In genomic region chr15:44738340-44738984, GRCh38 we compare ENCODE assay signal across 8 cellular contexts. TPM values are rescaled to one million over a fixed set of nuclear protein-coding genes. Genes with fewer than 3 reads are reported as not detected.
DNase-seq lines count a peak whose midpoint lies in the region; ATAC-seq lines count a peak whose summit lies in the region.

No MANE protein-coding gene starts in this region.

- no peaks in the 10 kb centered on the region for H3K27me3 Mint-ChIP-seq in activated CD4-positive, alpha-beta T cell treated with anti-CD3 and anti-CD28 coated beads for 36 hours
- H3K27me3 Mint-ChIP-seq in activated CD4-positive, alpha-beta memory T cell treated with anti-CD3 and anti-CD28 coated beads for 36 hours = no peaks in the 10 kb centered on the region

- DNase-seq in activated CD4-positive, alpha-beta T cell treated with anti-CD3 and anti-CD28 coated beads for 36 hours = no peak
- no peak for DNase-seq in activated CD4-positive, alpha-beta T cell treated with anti-CD3 and anti-CD28 coated beads for 1 hour
- DNase-seq in NCI-H146 treated with DMSO at 0.1 percent for 48 hours (lab: John Stamatoyannopoulos, UW; ENCODE audit: unreplicated experiment) = peak; percentile 8
- no peak for DNase-seq in activated CD4-positive, alpha-beta memory T cell treated with anti-CD3 and anti-CD28 coated beads for 36 hours
- peak; percentile 47 for DNase-seq in germinal center (ENCODE audit: low spot score)
- DNase-seq in retina = peak; percentile 16

- no peak for ATAC-seq in activated CD4-positive, alpha-beta T cell treated with anti-CD3 and anti-CD28 coated beads for 36 hours
- ATAC-seq in HG02885 (IDR thresholded peaks at IDR 0.05; ENCODE audit: poor library complexity, unreplicated experiment) (no peak), GM21390 (IDR thresholded peaks at IDR 0.05; ENCODE audit: unreplicated experiment) (no peak)

- peak overlapping the region; percentile 38 for H3K4me3 Mint-ChIP-seq in activated CD4-positive, alpha-beta T cell treated with anti-CD3 and anti-CD28 coated beads for 36 hours
- H3K4me3 Mint-ChIP-seq in activated CD4-positive, alpha-beta memory T cell treated with anti-CD3 and anti-CD28 coated beads for 36 hours = peak overlapping the region; percentile 64

- H3K27ac Mint-ChIP-seq in activated CD4-positive, alpha-beta T cell treated with anti-CD3 and anti-CD28 coated beads for 36 hours = peak overlapping the region; percentile 47
- H3K27ac Mint-ChIP-seq in activated CD4-positive, alpha-beta memory T cell treated with anti-CD3 and anti-CD28 coated beads for 36 hours = peak overlapping the region; percentile 72

- H3K9me3 Mint-ChIP-seq in activated CD4-positive, alpha-beta T cell treated with anti-CD3 and anti-CD28 coated beads for 36 hours (ENCODE audit: low read depth) = no peaks in the 10 kb centered on the region
- H3K9me3 Mint-ChIP-seq in activated CD4-positive, alpha-beta memory T cell treated with anti-CD3 and anti-CD28 coated beads for 36 hours = peaks cover 10% of the 10 kb centered on the region

- H3K36me3 Mint-ChIP-seq in activated CD4-positive, alpha-beta T cell treated with anti-CD3 and anti-CD28 coated beads for 36 hours (ENCODE audit: low read depth) = peaks cover 8% of the 10 kb centered on the region
- H3K36me3 Mint-ChIP-seq in activated CD4-positive, alpha-beta memory T cell treated with anti-CD3 and anti-CD28 coated beads for 36 hours = peaks cover 19% of the 10 kb centered on the region

- CTCF ChIA-PET in activated CD4-positive, alpha-beta T cell treated with anti-CD3 and anti-CD28 coated beads for 36 hours (lab: Charles Lee) = interaction anchor here (0.6 to 7.7 kb wide), 37 partner anchors 8 to 435 kb away, joined by 3 to 150 read pairs (median 6); partner anchors contain the start of genes B2M, PATL2 and SPG11
- CTCF ChIA-PET in activated CD4-positive, alpha-beta memory T cell treated with anti-CD3 and anti-CD28 coated beads for 36 hours (lab: Charles Lee) = interaction anchor here (0.7 to 7.6 kb wide), 38 partner anchors 8 to 309 kb away, joined by 3 to 209 read pairs (median 5); partner anchors contain the start of genes B2M, PATL2 and SPG11

- intact Hi-C loops in activated CD4-positive, alpha-beta T cell treated with anti-CD3 and anti-CD28 coated beads for 36 hours (cut with DNase I, micrococcal nuclease) = loop anchor here (1.0 to 5.0 kb wide), 6 partner anchors 9 to 160 kb away; partner anchors contain the start of gene SPG11 (in 1 of the 2)
- intact Hi-C loops in activated CD4-positive, alpha-beta memory T cell treated with anti-CD3 and anti-CD28 coated beads for 36 hours (cut with micrococcal nuclease) = loop anchor here (1.0 to 2.0 kb wide), 2 partner anchors 145 to 160 kb away; no protein-coding TSS in a partner anchor

- H3K4me1 Mint-ChIP-seq in activated CD4-positive, alpha-beta T cell treated with anti-CD3 and anti-CD28 coated beads for 36 hours = peaks cover 47% of the 10 kb centered on the region
- peaks cover 46% of the 10 kb centered on the region for H3K4me1 Mint-ChIP-seq in activated CD4-positive, alpha-beta memory T cell treated with anti-CD3 and anti-CD28 coated beads for 36 hours (ENCODE audit: low read depth)

- POLR2A ChIA-PET in activated CD4-positive, alpha-beta T cell treated with anti-CD3 and anti-CD28 coated beads for 36 hours (lab: Charles Lee) = interaction anchor here (0.6 to 15.3 kb wide), 4 partner anchors 10 to 75 kb away, joined by 3 to 474 read pairs (median 26); partner anchors contain the start of genes B2M, PATL2 and SPG11
- POLR2A ChIA-PET in activated CD4-positive, alpha-beta memory T cell treated with anti-CD3 and anti-CD28 coated beads for 36 hours (lab: Charles Lee) = interaction anchor here (1.2 to 21.9 kb wide), 4 partner anchors 11 to 74 kb away, joined by 3 to 1161 read pairs (median 109); partner anchors contain the start of genes B2M, PATL2 and SPG11

RNA-seq across cellular contexts. Expression of gene TRIM69, which starts 2.1 kb away (rescaled TPM):
- total RNA-seq in activated CD4-positive, alpha-beta T cell treated with anti-CD3 and anti-CD28 coated beads for 36 hours = 10 to 100 TPM; 65.8 to 67.9 TPM
- 10 to 100 TPM; 76.0 to 78.0 TPM for total RNA-seq in activated CD4-positive, alpha-beta memory T cell treated with anti-CD3 and anti-CD28 coated beads for 36 hours

RNA-seq across cellular contexts. Expression of gene B2M, which starts 27.1 kb away (rescaled TPM):
- total RNA-seq in activated CD4-positive, alpha-beta T cell treated with anti-CD3 and anti-CD28 coated beads for 36 hours = 1,000 to 10,000 TPM; 5,181 to 7,416 TPM
- 1,000 to 10,000 TPM; 6,098 to 6,314 TPM for total RNA-seq in activated CD4-positive, alpha-beta memory T cell treated with anti-CD3 and anti-CD28 coated beads for 36 hours

RNA-seq across cellular contexts. Expression of gene PATL2, which starts 27.3 kb away (rescaled TPM):
- 10 to 100 TPM; 11.2 to 14.1 TPM for total RNA-seq in activated CD4-positive, alpha-beta T cell treated with anti-CD3 and anti-CD28 coated beads for 36 hours
- 10 to 100 TPM; 16.5 to 17.2 TPM for total RNA-seq in activated CD4-positive, alpha-beta memory T cell treated with anti-CD3 and anti-CD28 coated beads for 36 hours

Comparison
In these comparisons a context has a peak if more than half of its experiments do, and no peak if none do; other contexts are left out.
1. DNase-seq: peak in NCI-H146 treated with DMSO at 0.1 percent for 48 hours (single experiment), germinal center (single experiment) and retina (single experiment); none in activated CD4-positive, alpha-beta T cell treated with anti-CD3 and anti-CD28 coated beads for 36 hours (single experiment), activated CD4-positive, alpha-beta T cell treated with anti-CD3 and anti-CD28 coated beads for 1 hour (single experiment) and activated CD4-positive, alpha-beta memory T cell treated with anti-CD3 and anti-CD28 coated beads for 36 hours (single experiment).